8 cellular contexts compared by ENCODE assay signal in the genomic region with DNA sequence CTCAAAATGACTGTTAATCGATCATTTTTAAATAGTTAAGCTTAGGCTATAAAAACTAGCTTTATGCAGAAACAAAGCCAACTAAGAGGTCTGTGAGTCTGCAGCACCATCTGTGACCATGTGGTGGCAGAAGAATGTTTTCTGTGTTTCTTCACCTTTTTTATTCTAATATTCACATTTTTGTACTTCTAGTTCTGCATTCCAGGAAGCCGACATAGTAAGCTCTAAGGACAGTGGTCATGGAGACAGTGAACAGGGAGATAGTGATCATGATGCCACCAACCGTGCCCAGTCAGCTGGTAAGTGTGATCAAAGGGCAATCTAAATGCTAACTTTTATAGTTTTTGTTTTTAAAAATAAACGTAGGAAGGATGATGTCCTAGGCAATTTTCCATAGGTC. TPM values are rescaled to one million over a fixed set of nuclear protein-coding genes. Genes with fewer than 3 reads are reported as not detected.
A peak's percentile ranks its signal among the peaks of the same experiment; 100 is the strongest.
DNase-seq lines count a peak whose midpoint lies in the region; ATAC-seq and TF ChIP-seq lines count a peak whose summit lies in the region.

No MANE protein-coding gene starts in this region.

- no peaks in the 10 kb centered on the region for H3K4me1 ChIP-seq in Panc1 (ENCODE audit: control insufficient read depth, insufficient read depth, low read length)
- H3K4me1 ChIP-seq in tibial artery, result peaks cover 0 to 33% (median 19%) of the 10 kb centered on the region in 4 donors

- TF ChIP-seq POLR2A in GM18505 (IDR thresholded peaks at IDR 0.05; ENCODE audit: borderline replicate concordance, extremely low read depth, insufficient read depth, insufficient read length), result no peak

- no TSS peak for BruUV-seq in Panc1 (replicated peaks; lab: Mats Ljungman, UMichigan)

- ATAC-seq in activated naive CD8-positive, alpha-beta T cell treated with anti-CD3 and anti-CD28 coated beads, Interleukin-2, amount 50 U/mL, for 24 hours, result no peak
- ATAC-seq in Panc1 (no peak), GM18505 (IDR thresholded peaks at IDR 0.05; ENCODE audit: unreplicated experiment) (no peak), HG02763 (IDR thresholded peaks at IDR 0.05; ENCODE audit: unreplicated experiment) (no peak)

- no peaks in the 10 kb centered on the region for H3K9me3 ChIP-seq in Panc1 (ENCODE audit: control insufficient read depth, insufficient read depth, low read depth, low read length)
- no peaks in the 10 kb centered on the region for H3K9me3 ChIP-seq in tibial artery

- no peak overlapping the region for H3K4me3 Mint-ChIP-seq in activated naive CD8-positive, alpha-beta T cell treated with anti-CD3 and anti-CD28 coated beads for 36 hours
- H3K4me3 Mint-ChIP-seq in activated naive CD8-positive, alpha-beta T cell treated with anti-CD3 and anti-CD28 coated beads, Interleukin-2, amount 50 U/mL, for 24 hours, result no peak overlapping the region

- no peak overlapping the region for H3K27ac Mint-ChIP-seq in activated naive CD8-positive, alpha-beta T cell treated with anti-CD3 and anti-CD28 coated beads for 36 hours
- H3K27ac Mint-ChIP-seq in activated naive CD8-positive, alpha-beta T cell treated with anti-CD3 and anti-CD28 coated beads, Interleukin-2, amount 50 U/mL, for 24 hours, result no peak overlapping the region

- intact Hi-C loops in Panc1 (cut with micrococcal nuclease; ENCODE audit: unreplicated experiment), result no loop called here
- intact Hi-C loops in tibial artery (cut with DNase I; ENCODE audit: low total_unique reads), result no loop called here

- no peaks in the 10 kb centered on the region for H3K36me3 ChIP-seq in Panc1 (ENCODE audit: control insufficient read depth, insufficient read depth, low read length)
- no peaks in the 10 kb centered on the region for H3K36me3 ChIP-seq in tibial artery

- CTCF ChIA-PET in Panc1 (lab: Charles Lee), result no interaction called here

- H3K27me3 ChIP-seq in Panc1 (ENCODE audit: control insufficient read depth, insufficient read depth, low read length) (no peaks in the 10 kb centered on the region), tibial artery (peaks cover 0 to 4% of the 10 kb centered on the region in 2 donors)

- peaks cover 59% of the 10 kb centered on the region for H3K27me3 Mint-ChIP-seq in activated naive CD8-positive, alpha-beta T cell treated with anti-CD3 and anti-CD28 coated beads for 36 hours
- peaks cover 39% of the 10 kb centered on the region for H3K27me3 Mint-ChIP-seq in activated naive CD8-positive, alpha-beta T cell treated with anti-CD3 and anti-CD28 coated beads, Interleukin-2, amount 50 U/mL, for 24 hours

- peaks cover 3% of the 10 kb centered on the region for H3K9me3 Mint-ChIP-seq in activated naive CD8-positive, alpha-beta T cell treated with anti-CD3 and anti-CD28 coated beads for 36 hours
- H3K9me3 Mint-ChIP-seq in activated naive CD8-positive, alpha-beta T cell treated with anti-CD3 and anti-CD28 coated beads, Interleukin-2, amount 50 U/mL, for 24 hours, result no peaks in the 10 kb centered on the region

- peak; percentile 0 for DNase-seq in activated naive CD8-positive, alpha-beta T cell treated with anti-CD3 and anti-CD28 coated beads for 36 hours
- no peak for DNase-seq in activated naive CD8-positive, alpha-beta T cell treated with anti-CD3 and anti-CD28 coated beads, Interleukin-2, amount 50 U/mL, for 24 hours
- DNase-seq in Panc1 (ENCODE audit: low read depth, low spot score), result peak; percentile 15
- DNase-seq in fibroblast of peridontal ligament (ENCODE audit: extremely low read depth), result peak; percentile 77
- DNase-seq in tibial artery, result no peak
- DNase-seq in cortex of kidney (lab: John Stamatoyannopoulos, UW), result no peak

- TF ChIP-seq CTCF in Panc1 (IDR thresholded peaks at IDR 0.05) (peak; percentile 56), tibial artery (IDR thresholded peaks at IDR 0.05) (peak; percentile 58 to 65)

- H3K27ac ChIP-seq in Panc1 (ENCODE audit: low read length) (no peak overlapping the region), tibial artery (no peak overlapping the region)

- H3K4me1 Mint-ChIP-seq in activated naive CD8-positive, alpha-beta T cell treated with anti-CD3 and anti-CD28 coated beads for 36 hours, result peaks cover 7% of the 10 kb centered on the region
- peaks cover 9% of the 10 kb centered on the region for H3K4me1 Mint-ChIP-seq in activated naive CD8-positive, alpha-beta T cell treated with anti-CD3 and anti-CD28 coated beads, Interleukin-2, amount 50 U/mL, for 24 hours

- POLR2A ChIA-PET in Panc1 (lab: Charles Lee), result no interaction called here

- H3K36me3 Mint-ChIP-seq in activated naive CD8-positive, alpha-beta T cell treated with anti-CD3 and anti-CD28 coated beads for 36 hours, result no peaks in the 10 kb centered on the region
- no peaks in the 10 kb centered on the region for H3K36me3 Mint-ChIP-seq in activated naive CD8-positive, alpha-beta T cell treated with anti-CD3 and anti-CD28 coated beads, Interleukin-2, amount 50 U/mL, for 24 hours (ENCODE audit: low read depth)

- in situ Hi-C loops in Panc1 (cut with HindIII; ENCODE audit: low pct_unique_long_range_greater_than_20kb, low sequenced_read_pairs), result no loop called here

- H3K4me3 ChIP-seq in Panc1 (ENCODE audit: low read depth in 2 of 2, low read length in 2 of 2) (no peak overlapping the region), tibial artery (peak overlapping the region in 1 of 2 donors; percentile 63)

RNA-seq across cellular contexts. Expression of a gene that starts 5.6 kb away (rescaled TPM):
- total RNA-seq in activated naive CD8-positive, alpha-beta T cell treated with anti-CD3 and anti-CD28 coated beads for 36 hours, result not detected
- total RNA-seq in Panc1 (2021; ENCODE audit: unreplicated experiment), result not detected
- not detected for polyA plus RNA-seq in Panc1 (2012; ENCODE audit: insufficient read length)

Comparison
In these comparisons a context has a peak if more than half of its experiments do, and no peak if none do; other contexts are left out.
1. DNase-seq: peak in activated naive CD8-positive, alpha-beta T cell treated with anti-CD3 and anti-CD28 coated beads for 36 hours (single experiment), Panc1 (single experiment) and fibroblast of peridontal ligament (single experiment); none in activated naive CD8-positive, alpha-beta T cell treated with anti-CD3 and anti-CD28 coated beads, Interleukin-2, amount 50 U/mL, for 24 hours (single experiment), tibial artery (0 of 2) and cortex of kidney (single experiment).